In genomic region chr10:132321726-132322125, GRCh38 we compare ENCODE assay signal across 1 cellular context.
TF ChIP-seq lines count a peak whose summit lies in the region.

No MANE protein-coding gene starts in this region.

TF ChIP-seq in IMR-90, 13 proteins besides CTCF, POLR2A, EP300 and RAD21:
- no peak for TF ChIP-seq MXI1 (IDR thresholded peaks at IDR 0.05; ENCODE audit: borderline replicate concordance, low read depth, low read length)
- TF ChIP-seq NFE2L2 (IDR thresholded peaks at IDR 0.05; ENCODE audit: low read depth, low read length): no peak
- TF ChIP-seq ELK1 (IDR thresholded peaks at IDR 0.05; ENCODE audit: borderline replicate concordance, low read depth, low read length): no peak
- TF ChIP-seq RFX5 (IDR thresholded peaks at IDR 0.05; ENCODE audit: low read depth, low read length): no peak
- no peak for TF ChIP-seq CHD1 (IDR thresholded peaks at IDR 0.05; ENCODE audit: low read depth, low read length)
- no peak for TF ChIP-seq RCOR1 (IDR thresholded peaks at IDR 0.05; ENCODE audit: insufficient replicate concordance, low read length)
- no peak for TF ChIP-seq BHLHE40 (IDR thresholded peaks at IDR 0.05; ENCODE audit: low read depth, low read length)
- TF ChIP-seq MAFK (IDR thresholded peaks at IDR 0.05; ENCODE audit: low read depth, low read length): no peak
- TF ChIP-seq SMC3 (IDR thresholded peaks at IDR 0.05; ENCODE audit: low read depth, low read length): no peak
- TF ChIP-seq CEBPB (IDR thresholded peaks at IDR 0.05; ENCODE audit: low read depth, low read length): no peak
- TF ChIP-seq MAZ (IDR thresholded peaks at IDR 0.05; ENCODE audit: borderline replicate concordance, low read depth, low read length): no peak
- no peak for TF ChIP-seq USF2 (IDR thresholded peaks at IDR 0.05; ENCODE audit: low read depth, low read length)
- no peak for TF ChIP-seq FOS (IDR thresholded peaks at IDR 0.05; ENCODE audit: low read depth, low read length)
